In genomic region chr1:43172532-43172972, GRCh38 we compare ENCODE assay signal across 8 cellular contexts. TPM values are rescaled to one million over a fixed set of nuclear protein-coding genes. Genes with fewer than 3 reads are reported as not detected.
DNase-seq lines count a peak whose midpoint lies in the region; ATAC-seq, FAIRE-seq and TF ChIP-seq lines count a peak whose summit lies in the region.

No MANE protein-coding gene starts in this region.

- no peaks in the 10 kb centered on the region for H3K9me3 ChIP-seq in GM12878 (replicated peaks; ENCODE audit: control insufficient read depth, insufficient read depth, low read length)
- H3K9me3 ChIP-seq in iPS DF 6.9 (ENCODE audit: control insufficient read depth, insufficient read depth, low read length) = no peaks in the 10 kb centered on the region
- no peaks in the 10 kb centered on the region for H3K9me3 ChIP-seq in sigmoid colon

- no peaks in the 10 kb centered on the region for H3K9me3 Mint-ChIP-seq in T-cell

- no peak overlapping the region for H3K27ac ChIP-seq in GM12878 (ENCODE audit: control insufficient read depth, insufficient read depth)
- H3K27ac ChIP-seq in iPS DF 6.9 (ENCODE audit: low read length) = no peak overlapping the region
- peak overlapping the region; percentile 62 to 76 (median 69) for H3K27ac ChIP-seq in sigmoid colon

- H3K9ac ChIP-seq in GM12878 (ENCODE audit: control insufficient read depth, insufficient read depth, low read length) = no peak overlapping the region

- H3K4me3 ChIP-seq in GM12878 (peak overlapping the region; percentile 90), iPS DF 6.9 (ENCODE audit: low read length) (peak overlapping the region; percentile 89; the same call in 1 of the 2 replicates), sigmoid colon (peak overlapping the region; percentile 57 to 97 (median 88))

- FAIRE-seq in GM12878 (lab: Jason Lieb, UNC) = peak; percentile 86

- intact Hi-C loops in GM12878 (cut with micrococcal nuclease; ENCODE audit: unreplicated experiment) (no loop called here), sigmoid colon (cut with DNase I) (loop anchor here (2.0 kb wide), 1 partner anchor 406 kb away; the partner anchor contains the start of genes C1orf50 and P3H1)

- no peaks in the 10 kb centered on the region for H4K20me1 ChIP-seq in GM12878 (ENCODE audit: control insufficient read depth, insufficient read depth)

- H2AFZ ChIP-seq in GM12878 (ENCODE audit: control insufficient read depth, low read depth, low read length) = peak overlapping the region; percentile 99

- peaks cover 23% of the 10 kb centered on the region for H3K79me2 ChIP-seq in GM12878 (ENCODE audit: control insufficient read depth, insufficient read depth, low read length)

- H3K27ac Mint-ChIP-seq in T-cell = peak overlapping the region; percentile 93

- peak; percentile 55 for ATAC-seq in HG02678 (IDR thresholded peaks at IDR 0.05; ENCODE audit: unreplicated experiment)
- peak; percentile 86 to 95 (median 90) for ATAC-seq in T-cell (replicated peaks in 1 of 4)
- ATAC-seq in GM12878 = peak; percentile 90
- ATAC-seq in GM18873 (IDR thresholded peaks at IDR 0.05; ENCODE audit: low FRiP score, unreplicated experiment) = no peak

- H3K4me2 ChIP-seq in GM12878 (ENCODE audit: control insufficient read depth, insufficient read depth) = peak overlapping the region; percentile 44; the same call in 1 of the 2 replicates

- CTCF ChIA-PET in T-cell (lab: Charles Lee) = interaction anchor here in 1 of 2 donors (0.8 kb wide), 1 partner anchor 99 kb away, joined by 7 read pairs; no protein-coding TSS in a partner anchor
- CTCF ChIA-PET in GM12878 (lab: Yijun Ruan, JAX) = interaction anchor here (0.7 to 1.5 kb wide), 4 partner anchors 48 to 242 kb away, joined by 3 read pairs; no protein-coding TSS in a partner anchor

- TF ChIP-seq EP300 in GM12878 (IDR thresholded peaks at IDR 0.05; ENCODE audit: borderline replicate concordance in 1 of 2, control insufficient read depth in 1 of 2, low read depth in 2 of 2, low read length in 2 of 2) (no peak), sigmoid colon (IDR thresholded peaks at IDR 0.05) (no peak)

- peaks cover 17 to 26% of the 10 kb centered on the region in 2 donors for H3K27me3 Mint-ChIP-seq in T-cell

- H3K4me1 Mint-ChIP-seq in T-cell = peaks cover 27 to 32% (median 30%) of the 10 kb centered on the region in 3 donors

- no TSS peak for BruUV-seq in GM12878 (replicated peaks; lab: Mats Ljungman, UMichigan)

- in situ Hi-C loops in GM12878 (cut with MboI) = no loop called here

- SMC1A ChIA-PET in GM12878 (lab: Charles Lee; ENCODE audit: uncharacterized antibody, unreplicated experiment) = no interaction called here

- peaks cover 29% of the 10 kb centered on the region for H3K36me3 Mint-ChIP-seq in T-cell

- no peak for TF ChIP-seq CTCF in GM12878 (IDR thresholded peaks at IDR 0.05 in 2 of 3, conservative IDR thresholded peaks at IDR 0.05 in 1 of 3; ENCODE audit: control insufficient read depth in 2 of 3, extremely low read depth in 1 of 3, insufficient read depth in 1 of 3, low read depth in 3 of 3, low read length in 3 of 3)
- no peak for TF ChIP-seq CTCF in sigmoid colon (IDR thresholded peaks at IDR 0.05)

- no peak for TF ChIP-seq RAD21 in GM12878 (IDR thresholded peaks at IDR 0.05; ENCODE audit: insufficient read depth, low read depth, low read length)

- RAD21 ChIA-PET in GM12878 (lab: Charles Lee; ENCODE audit: unreplicated experiment) = interaction anchor here (0.7 to 1.1 kb wide), 2 partner anchors 21 to 828 kb away, joined by 3 read pairs; no protein-coding TSS in a partner anchor

- WGBS in GM12878 (ENCODE audit: insufficient coverage, insufficient replicate concordance, low lambda C conversion rate, missing lambda C conversion rate) = under 1% methylated on average over 11 of the region's 19 CpGs
- no CpG with 5 or more reads among the region's 19 CpGs for WGBS in iPS DF 6.9 (ENCODE audit: insufficient coverage, insufficient read length)
- WGBS in sigmoid colon, 2 donors = 1 to 2% methylated on average over 19 of the region's 19 CpGs

- peak; percentile 97 for DNase-seq in GM03348 (ENCODE audit: low spot score)
- DNase-seq in NCI-H1436 (lab: John Stamatoyannopoulos, UW) = peak; percentile 77
- DNase-seq in T-cell = peak in 28 of 34 experiments; percentile 60 to 88 (median 80)
- DNase-seq in GM12878 (ENCODE audit: low read depth, low spot score) = no peak
- peak; percentile 47 for DNase-seq in iPS DF 6.9 (ENCODE audit: low read depth, low spot score)
- DNase-seq in sigmoid colon = peak; percentile 93

- no peak for TF ChIP-seq POLR2A in GM12878 (IDR thresholded peaks at IDR 0.05; ENCODE audit: low read depth, low read length)
- no peak for TF ChIP-seq POLR2A in sigmoid colon (IDR thresholded peaks at IDR 0.05)

- H3K27me3 ChIP-seq in GM12878 (replicated peaks in 1 of 2; ENCODE audit: control insufficient read depth in 2 of 2, insufficient read depth in 2 of 2, low read length in 1 of 2) (no peaks in the 10 kb centered on the region; a peak in 1 of 4 replicates), iPS DF 6.9 (ENCODE audit: control insufficient read depth, insufficient read depth, low read length) (no peaks in the 10 kb centered on the region), sigmoid colon (peaks cover 0 to 10% (median 0%) of the 10 kb centered on the region in 3 donors)

- H3K4me3 Mint-ChIP-seq in T-cell = peak overlapping the region; percentile 97 to 99 (median 98)

- POLR2A ChIA-PET in T-cell (lab: Charles Lee) (no interaction called here), GM12878 (lab: Charles Lee) (interaction anchor here (0.6 to 1.2 kb wide), 3 partner anchors 218 to 405 kb away, joined by 3 to 4 read pairs (median 3); partner anchors contain the start of genes C1orf50 and P3H1)

- H3K4me1 ChIP-seq in GM12878 (ENCODE audit: control insufficient read depth, insufficient read depth, low read length) = peaks cover 5% of the 10 kb centered on the region; the same call in 1 of the 2 replicates
- peaks cover 4% of the 10 kb centered on the region for H3K4me1 ChIP-seq in iPS DF 6.9 (ENCODE audit: control insufficient read depth, insufficient read depth, low read length)
- H3K4me1 ChIP-seq in sigmoid colon = peaks cover 0 to 20% (median 16%) of the 10 kb centered on the region in 4 donors

- H3K36me3 ChIP-seq in GM12878 (ENCODE audit: control insufficient read depth in 2 of 2, insufficient read depth in 2 of 2, low read length in 1 of 2) (peaks cover 0 to 20% of the 10 kb centered on the region in 2 experiments; a peak in 2 of 4 replicates), iPS DF 6.9 (ENCODE audit: control insufficient read depth, insufficient read depth, low read length) (peaks cover 7% of the 10 kb centered on the region; the same call in 1 of the 2 replicates), sigmoid colon (peaks cover 0 to 32% (median 2%) of the 10 kb centered on the region in 4 donors)

TF ChIP-seq in GM12878, 131 proteins besides CTCF, POLR2A, EP300 and RAD21 (continues in another document):
- TF ChIP-seq POLR2AphosphoS2 (IDR thresholded peaks at IDR 0.05; ENCODE audit: low read depth, low read length) (no peak), ZNF207 (IDR thresholded peaks at IDR 0.05; ENCODE audit: borderline replicate concordance) (no peak), CBX5 (IDR thresholded peaks at IDR 0.05; ENCODE audit: low read depth) (no peak), CHD4 (IDR thresholded peaks at IDR 0.05) (no peak)

RNA-seq across cellular contexts. Expression of gene CFAP57, which starts 0.4 kb away (rescaled TPM):
- total RNA-seq in T-cell = under 1 TPM in 1 of 5 donors, not detected in 4; 0.07 TPM
- 11.4 and 13.2 TPM in 2 replicates for total RNA-seq in GM12878 (2013; cell fraction: nucleolus; rRNA removed)
- 0.54 and 0.56 TPM in 2 replicates for total RNA-seq in GM12878 (2014; rRNA removed)
- 0.88 and 1.4 TPM in 2 replicates for total RNA-seq in GM12878 (2014; rRNA removed; fragmentation: Illumina TruSeq; extraction: Trizol)
- total RNA-seq in GM12878 (2021) = 0.77 and 1.2 TPM in 2 replicates
- 1.9 TPM for polyA plus RNA-seq in GM12878 (2011; ENCODE audit: low read depth)
- polyA plus RNA-seq in GM12878 (2011; rRNA removed) = 4.8 and 6.2 TPM in 2 replicates
- 2.8 and 3.3 TPM in 2 replicates for polyA plus RNA-seq in GM12878 (2011; cell fraction: cytosol; rRNA removed)
- polyA plus RNA-seq in GM12878 (2011; cell fraction: nucleus; rRNA removed) = 6.6 and 8.4 TPM in 2 replicates
- polyA plus RNA-seq in GM12878 (2012) = 2.2 and 3.0 TPM in 2 replicates
- polyA plus RNA-seq in GM12878 (2014; fragmentation: Illumina TruSeq; extraction: Trizol) = 1.3 and 1.6 TPM in 2 replicates
- polyA plus RNA-seq in GM12878 (2014; fragmentation: Nextera tagmentation; extraction: Ambion mirVana) = under 1 TPM; 0.45 to 0.60 TPM
- 1.0 and 1.3 TPM in 2 replicates for polyA plus RNA-seq in GM12878 (2014; rRNA removed)
- polyA plus RNA-seq in GM12878 (2016; fragmentation: Nextera tagmentation; extraction: Ambion mirVana) = 1 to 10 TPM; 1.8 to 2.1 TPM
- polyA minus RNA-seq in GM12878 (2011; rRNA and poly(A)+ RNA removed) = 5.2 and 6.4 TPM in 2 replicates
- 1.2 and 1.9 TPM in 2 replicates for polyA minus RNA-seq in GM12878 (2011; cell fraction: cytosol; rRNA and poly(A)+ RNA removed)
- polyA minus RNA-seq in GM12878 (2011; cell fraction: nucleus; rRNA and poly(A)+ RNA removed) = 3.0 and 4.8 TPM in 2 replicates
- total RNA-seq in sigmoid colon = under 1 TPM in 1 of 4 donors, not detected in 3; under 0.01 TPM
- polyA plus RNA-seq in sigmoid colon = under 1 TPM in 1 of 3 donors, not detected in 2; 0.06 TPM

RNA-seq across cellular contexts. Expression of gene EBNA1BP2, which starts 0.5 kb away (rescaled TPM):
- 10 to 100 TPM; 18.4 to 38.1 (median 31.2) TPM for total RNA-seq in T-cell
- 40.5 and 43.0 TPM in 2 replicates for total RNA-seq in GM12878 (2013; cell fraction: nucleolus; rRNA removed)
- 132 and 135 TPM in 2 replicates for total RNA-seq in GM12878 (2014; rRNA removed)
- total RNA-seq in GM12878 (2014; rRNA removed; fragmentation: Illumina TruSeq; extraction: Trizol) = 142 and 156 TPM in 2 replicates
- total RNA-seq in GM12878 (2021) = 97.7 and 104 TPM in 2 replicates
- 34.1 TPM for polyA plus RNA-seq in GM12878 (2011; ENCODE audit: low read depth)
- 66.8 and 71.9 TPM in 2 replicates for polyA plus RNA-seq in GM12878 (2011; rRNA removed)
- 55.4 and 75.2 TPM in 2 replicates for polyA plus RNA-seq in GM12878 (2011; cell fraction: cytosol; rRNA removed)
- polyA plus RNA-seq in GM12878 (2011; cell fraction: nucleus; rRNA removed) = 57.8 and 73.0 TPM in 2 replicates
- polyA plus RNA-seq in GM12878 (2012) = 53.1 and 61.6 TPM in 2 replicates
- polyA plus RNA-seq in GM12878 (2014; fragmentation: Illumina TruSeq; extraction: Trizol) = 171 and 173 TPM in 2 replicates
- polyA plus RNA-seq in GM12878 (2014; fragmentation: Nextera tagmentation; extraction: Ambion mirVana) = 100 to 1,000 TPM in 1 of 2 experiments, 10 to 100 TPM in 1; 57.5 to 114 TPM
- polyA plus RNA-seq in GM12878 (2014; rRNA removed) = 121 and 131 TPM in 2 replicates
- 100 to 1,000 TPM; 275 TPM for polyA plus RNA-seq in GM12878 (2016; fragmentation: Nextera tagmentation; extraction: Ambion mirVana)
- polyA minus RNA-seq in GM12878 (2011; rRNA and poly(A)+ RNA removed) = 31.5 and 37.5 TPM in 2 replicates
- polyA minus RNA-seq in GM12878 (2011; cell fraction: cytosol; rRNA and poly(A)+ RNA removed) = 15.0 and 15.9 TPM in 2 replicates
- 33.1 and 54.8 TPM in 2 replicates for polyA minus RNA-seq in GM12878 (2011; cell fraction: nucleus; rRNA and poly(A)+ RNA removed)
- total RNA-seq in sigmoid colon = 10 to 100 TPM; 34.9 to 48.7 (median 41.6) TPM
- 10 to 100 TPM; 51.6 to 75.0 (median 63.7) TPM for polyA plus RNA-seq in sigmoid colon

Comparison
In these comparisons a context has a peak if more than half of its experiments do, and no peak if none do; other contexts are left out.
1. H3K27ac ChIP-seq: peak in sigmoid colon (4 of 4); none in GM12878 (single experiment) and iPS DF 6.9 (single experiment).
2. Peak in every context shown above with its lines, with median percentiles within 50 percentile points of each other: H3K4me3 ChIP-seq.